1 cellular context compared by ENCODE assay signal in genomic region chr1:23807453-23807852, GRCh38.
TF ChIP-seq lines count a peak whose summit lies in the region.

No MANE protein-coding gene starts in this region.

TF ChIP-seq in K562, 482 proteins besides CTCF, POLR2A, EP300 and RAD21 (continued from another document and continues in another):
- TF ChIP-seq ZBTB34 (CRISPR knock-in tag; IDR thresholded peaks at IDR 0.05) (no peak), ZNF592 (IDR thresholded peaks at IDR 0.05) (no peak), MYC (IDR thresholded peaks at IDR 0.05; ENCODE audit: low read depth, low read length) (no peak), MYC (CRISPR knock-in tag; IDR thresholded peaks at IDR 0.05; ENCODE audit: borderline replicate concordance, low read depth) (no peak), TCF7L2 (IDR thresholded peaks at IDR 0.05; ENCODE audit: low read depth, low read length) (no peak), SAFB (IDR thresholded peaks at IDR 0.05; ENCODE audit: borderline replicate concordance, low read depth, low read length) (no peak), SRSF9 (IDR thresholded peaks at IDR 0.05; ENCODE audit: borderline replicate concordance, low read depth, low read length) (no peak), ZNF764 (CRISPR knock-in tag; IDR thresholded peaks at IDR 0.05; ENCODE audit: low read depth) (no peak), ZNF184 (CRISPR knock-in tag; IDR thresholded peaks at IDR 0.05) (no peak), PRDM10 (IDR thresholded peaks at IDR 0.05; ENCODE audit: partially characterized antibody) (peak; percentile 53), KAT2B (IDR thresholded peaks at IDR 0.05; ENCODE audit: low read depth, low read length) (no peak), POLR3G (IDR thresholded peaks at IDR 0.05; ENCODE audit: extremely low read depth, insufficient read length, insufficient replicate concordance) (no peak), FIP1L1 (IDR thresholded peaks at IDR 0.05; ENCODE audit: low read depth, low read length, poor library complexity, severe bottlenecking) (no peak), NFE2 (IDR thresholded peaks at IDR 0.05; ENCODE audit: low read depth) (peak; percentile 88), ZNF449 (CRISPR knock-in tag; IDR thresholded peaks at IDR 0.05) (no peak), CREB1 (IDR thresholded peaks at IDR 0.05) (no peak), CREB1 (CRISPR knock-in tag; IDR thresholded peaks at IDR 0.05) (no peak), HMBOX1 (IDR thresholded peaks at IDR 0.05) (no peak), MTA3 (IDR thresholded peaks at IDR 0.05; ENCODE audit: borderline replicate concordance) (no peak), KAT8 (IDR thresholded peaks at IDR 0.05; ENCODE audit: low read depth) (no peak), POU5F1 (IDR thresholded peaks at IDR 0.05; ENCODE audit: borderline replicate concordance, low read depth, low read length, partially characterized antibody) (no peak), ZNF239 (CRISPR knock-in tag; IDR thresholded peaks at IDR 0.05) (no peak), ZNF584 (CRISPR knock-in tag; IDR thresholded peaks at IDR 0.05; ENCODE audit: low read depth) (no peak), ZNF609 (CRISPR knock-in tag; IDR thresholded peaks at IDR 0.05; ENCODE audit: borderline replicate concordance) (no peak), MCM2 (IDR thresholded peaks at IDR 0.05; ENCODE audit: low read depth) (no peak), XRCC4 (IDR thresholded peaks at IDR 0.05; ENCODE audit: extremely low read depth, insufficient read depth, insufficient read length) (no peak), ZNF133 (CRISPR knock-in tag; IDR thresholded peaks at IDR 0.05) (no peak), CREBBP (IDR thresholded peaks at IDR 0.05; ENCODE audit: low read depth, low read length) (no peak), ZNF408 (CRISPR knock-in tag; IDR thresholded peaks at IDR 0.05; ENCODE audit: low read depth) (no peak), PBX2 (CRISPR knock-in tag; IDR thresholded peaks at IDR 0.05; ENCODE audit: low read depth) (no peak), PBX2 (tag; conservative IDR thresholded peaks at IDR 0.05; ENCODE audit: low read depth) (no peak), ATF4 (CRISPR knock-in tag; IDR thresholded peaks at IDR 0.05) (no peak), USF1 (CRISPR knock-in tag; IDR thresholded peaks at IDR 0.05) (no peak), PHF8 (IDR thresholded peaks at IDR 0.05; ENCODE audit: borderline replicate concordance, low read length) (no peak), KDM1A (IDR thresholded peaks at IDR 0.05) (peak; percentile 65 to 69; a peak in 3 of 4 replicates), ZNF316 (IDR thresholded peaks at IDR 0.05) (peak; percentile 97)
